Comparison of ENCODE assay signal across 20 cellular contexts in genomic region chr21:33293811-33294216, GRCh38. TPM values are rescaled to one million over a fixed set of nuclear protein-coding genes. Genes with fewer than 3 reads are reported as not detected.
DNase-seq lines count a peak whose midpoint lies in the region; ATAC-seq, FAIRE-seq and TF ChIP-seq lines count a peak whose summit lies in the region.
"Had no signal": no experiment of that assay in that cellular context is flagged by ENCODE, and none has a peak within 500 bp of the region (broad histone marks: within the 10 kb centered on the region; RNA-seq: fewer than 3 reads in every experiment).

No MANE protein-coding gene starts in this region.

- H3K36me3 ChIP-seq in bronchial epithelial cell (ENCODE audit: control insufficient read depth, insufficient read depth, low read length): peaks cover 3% of the 10 kb centered on the region
- H3K36me3 ChIP-seq: neural progenitor cell had no signal

- no peaks in the 10 kb centered on the region for H3K27me3 ChIP-seq in bronchial epithelial cell (ENCODE audit: control insufficient read depth, insufficient read depth, low read length)
- H3K27me3 ChIP-seq: gastrocnemius medialis, neural progenitor cell, tibial nerve had no signal

- no peak for DNase-seq in activated T-cell treated with anti-CD3 and anti-CD28 coated beads, Interleukin-2, amount 50 U/mL, for 4 hours
- DNase-seq in activated T-cell treated with anti-CD3 and anti-CD28 coated beads for 4 hours (no peak), NCI-H748 (lab: John Stamatoyannopoulos, UW; ENCODE audit: unreplicated experiment) (peak; percentile 39), bronchial epithelial cell (ENCODE audit: low read depth) (peak; percentile 34), DMS79 (lab: John Stamatoyannopoulos, UW) (no peak), amygdala (lab: John Stamatoyannopoulos, UW) (no peak), EL (no peak)
- DNase-seq in stimulated activated naive CD8-positive, alpha-beta T cell treated with anti-CD3 and anti-CD28 coated beads, Interleukin-15, amount 100 ng/mL, for 72 hours: no peak
- DNase-seq: ACHN; central memory CD4-positive, alpha-beta T cell; gastrocnemius medialis; Kasumi-1; NCI-H1436 treated with DMSO at 0.1 percent for 48 hours; NCI-H446 treated with DMSO at 0.1 percent for 48 hours had no signal

- peaks cover 21% of the 10 kb centered on the region for H3K36me3 Mint-ChIP-seq in activated T-cell treated with anti-CD3 and anti-CD28 coated beads, Interleukin-2, amount 50 U/mL, for 4 hours (ENCODE audit: insufficient read depth)

- H3K27me3 Mint-ChIP-seq in activated T-cell treated with anti-CD3 and anti-CD28 coated beads, Interleukin-2, amount 50 U/mL, for 4 hours (ENCODE audit: low read depth): no peaks in the 10 kb centered on the region
- no peaks in the 10 kb centered on the region for H3K27me3 Mint-ChIP-seq in stimulated activated naive CD8-positive, alpha-beta T cell treated with anti-CD3 and anti-CD28 coated beads, Interleukin-15, amount 100 ng/mL, for 72 hours

- peak; percentile 35 to 43 for ATAC-seq in activated T-cell treated with anti-CD3 and anti-CD28 coated beads, Interleukin-2, amount 50 U/mL, for 4 hours
- ATAC-seq in stimulated activated naive CD8-positive, alpha-beta T cell treated with anti-CD3 and anti-CD28 coated beads, Interleukin-15, amount 100 ng/mL, for 72 hours: peak; percentile 28
- ATAC-seq: gastrocnemius medialis had no signal

- H3K4me3 ChIP-seq in bronchial epithelial cell (ENCODE audit: low read depth, low read length): no peak overlapping the region
- H3K4me3 ChIP-seq: gastrocnemius medialis, lung, neural progenitor cell, tibial nerve had no signal

- no peak for FAIRE-seq in bronchial epithelial cell (lab: Jason Lieb, UNC)
- FAIRE-seq: D721Med, endometrium, H1 had no signal

- H3K4me1 Mint-ChIP-seq in activated T-cell treated with anti-CD3 and anti-CD28 coated beads, Interleukin-2, amount 50 U/mL, for 4 hours (ENCODE audit: low read depth): peaks cover 31% of the 10 kb centered on the region
- H3K4me1 Mint-ChIP-seq in stimulated activated naive CD8-positive, alpha-beta T cell treated with anti-CD3 and anti-CD28 coated beads, Interleukin-15, amount 100 ng/mL, for 72 hours: peaks cover 44% of the 10 kb centered on the region

- no peak for TF ChIP-seq CTCF in bronchial epithelial cell (IDR thresholded peaks at IDR 0.05; ENCODE audit: insufficient read depth, low read length, severe bottlenecking)

- H3K9me3 Mint-ChIP-seq in activated T-cell treated with anti-CD3 and anti-CD28 coated beads, Interleukin-2, amount 50 U/mL, for 4 hours: no peaks in the 10 kb centered on the region
- no peaks in the 10 kb centered on the region for H3K9me3 Mint-ChIP-seq in stimulated activated naive CD8-positive, alpha-beta T cell treated with anti-CD3 and anti-CD28 coated beads, Interleukin-15, amount 100 ng/mL, for 72 hours
- H3K9me3 Mint-ChIP-seq: neural progenitor cell had no signal

- peak overlapping the region in 1 of 2 donors; percentile 17 for H3K27ac Mint-ChIP-seq in stimulated activated naive CD8-positive, alpha-beta T cell treated with anti-CD3 and anti-CD28 coated beads, Interleukin-15, amount 100 ng/mL, for 72 hours
- H3K27ac Mint-ChIP-seq: neural progenitor cell had no signal

- no peak overlapping the region for H3K4me3 Mint-ChIP-seq in activated T-cell treated with anti-CD3 and anti-CD28 coated beads, Interleukin-2, amount 50 U/mL, for 4 hours
- peak overlapping the region in 1 of 2 donors; percentile 45 for H3K4me3 Mint-ChIP-seq in stimulated activated naive CD8-positive, alpha-beta T cell treated with anti-CD3 and anti-CD28 coated beads, Interleukin-15, amount 100 ng/mL, for 72 hours
- H3K4me3 Mint-ChIP-seq: neural progenitor cell had no signal

RNA-seq across cellular contexts. Expression of gene IL10RB, which starts 27.6 kb away (rescaled TPM):
- total RNA-seq in activated T-cell treated with anti-CD3 and anti-CD28 coated beads, Interleukin-2, amount 50 U/mL, for 4 hours: 10 to 100 TPM in 2 of 3 donors, 1 to 10 TPM in 1; 9.3 to 11.6 (median 10.2) TPM
- total RNA-seq in bronchial epithelial cell: 31.1 and 41.5 TPM in 2 replicates

RNA-seq across cellular contexts. Expression of gene IFNAR1, which starts 31.0 kb away (rescaled TPM):
- total RNA-seq in activated T-cell treated with anti-CD3 and anti-CD28 coated beads, Interleukin-2, amount 50 U/mL, for 4 hours: 10 to 100 TPM; 21.1 to 33.9 (median 30.8) TPM
- 8.1 and 8.2 TPM in 2 replicates for total RNA-seq in bronchial epithelial cell

Comparison
In these comparisons a context has a peak if more than half of its experiments do, and no peak if none do; other contexts are left out.
1. DNase-seq: peak in NCI-H748 (single experiment) and bronchial epithelial cell (single experiment); none in activated T-cell treated with anti-CD3 and anti-CD28 coated beads, Interleukin-2, amount 50 U/mL, for 4 hours (single experiment), activated T-cell treated with anti-CD3 and anti-CD28 coated beads for 4 hours (single experiment), stimulated activated naive CD8-positive, alpha-beta T cell treated with anti-CD3 and anti-CD28 coated beads, Interleukin-15, amount 100 ng/mL, for 72 hours (0 of 2), DMS79 (single experiment), amygdala (0 of 56) and EL (single experiment).